9 cellular contexts compared by ENCODE assay signal in the genomic region with DNA sequence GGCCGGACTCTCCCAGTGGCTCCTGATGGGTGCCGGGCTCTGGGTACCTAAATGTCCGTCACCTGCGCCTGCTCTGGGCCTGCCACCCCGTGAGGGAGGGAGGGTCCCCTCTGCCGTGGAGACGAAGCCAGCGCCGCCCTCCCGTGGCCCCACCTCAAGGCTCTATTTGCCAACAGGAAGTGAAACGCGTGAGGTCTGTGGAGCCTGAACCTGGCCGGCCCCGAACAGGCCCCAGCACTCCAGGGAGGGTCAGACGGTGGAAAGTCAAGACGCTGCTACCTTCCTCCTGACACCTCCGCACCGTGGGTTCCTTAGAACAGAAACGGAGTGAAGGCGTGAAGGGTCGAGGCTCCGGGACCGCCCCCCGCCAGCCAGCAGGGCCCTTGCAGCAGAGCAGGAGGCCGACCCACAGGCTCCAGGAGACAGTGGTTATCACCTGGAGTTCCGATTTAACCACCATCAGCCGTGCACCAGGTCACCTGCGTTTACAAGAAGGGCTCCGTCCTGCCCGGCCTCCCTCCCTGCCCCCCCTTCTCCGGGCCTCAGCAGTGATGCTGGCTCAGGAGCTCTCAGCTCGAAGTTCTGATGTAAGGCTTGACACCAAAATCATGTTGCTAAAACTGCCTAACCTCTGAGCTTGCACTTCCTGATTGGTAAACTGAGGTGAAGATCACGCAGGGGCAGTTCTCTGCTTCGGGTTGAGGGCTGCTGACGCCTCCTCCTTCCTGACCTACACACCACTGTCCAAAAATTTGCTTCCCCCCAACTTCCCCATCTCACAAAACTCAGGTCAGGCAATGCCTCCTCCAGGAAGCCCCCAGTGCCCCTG. TPM values are rescaled to one million over a fixed set of nuclear protein-coding genes. Genes with fewer than 3 reads are reported as not detected.
DNase-seq lines count a peak whose midpoint lies in the region; ATAC-seq, FAIRE-seq and TF ChIP-seq lines count a peak whose summit lies in the region.
"Had no signal": no experiment of that assay in that cellular context is flagged by ENCODE, and none has a peak within 500 bp of the region (broad histone marks: within the 10 kb centered on the region; RNA-seq: fewer than 3 reads in every experiment).

No MANE protein-coding gene starts in this region.

- H3K27me3 ChIP-seq in AG04450 (ENCODE audit: control insufficient read depth, insufficient read depth, low read length): no peaks in the 10 kb centered on the region
- H3K27me3 ChIP-seq in K562 (ENCODE audit: control insufficient read depth in 2 of 2, insufficient read depth in 2 of 2, low read length in 2 of 2): no peaks in the 10 kb centered on the region
- H3K27me3 ChIP-seq in PC-9 (ENCODE audit: insufficient read depth, low read depth): no peaks in the 10 kb centered on the region
- no peaks in the 10 kb centered on the region for H3K27me3 ChIP-seq in GM23338 (ENCODE audit: insufficient read depth)
- H3K27me3 ChIP-seq: pancreas had no signal

- H2AFZ ChIP-seq in K562 (ENCODE audit: low read depth, low read length) (no peak overlapping the region), PC-9 (no peak overlapping the region), GM23338 (no peak overlapping the region)

- no peaks in the 10 kb centered on the region for H3K9me1 ChIP-seq in K562 (ENCODE audit: control insufficient read depth, insufficient read depth, low read length)

- no peak for TF ChIP-seq RAD21 in K562 (CRISPR knock-in tag; conservative IDR thresholded peaks at IDR 0.05 in 1 of 2, IDR thresholded peaks at IDR 0.05 in 1 of 2)

- no TSS peak for BruUV-seq in K562 (replicated peaks; lab: Mats Ljungman, UMichigan)
- no TSS peak for BruUV-seq in PC-9 (replicated peaks; lab: Mats Ljungman, UMichigan)

- no peaks in the 10 kb centered on the region for H3K9me3 Mint-ChIP-seq in GM23338

- intact Hi-C loops in K562 (cut with micrococcal nuclease) (no loop called here), PC-9 (cut with micrococcal nuclease; ENCODE audit: unreplicated experiment) (no loop called here)

- FAIRE-seq in K562 (lab: Jason Lieb, UNC): no peak
- FAIRE-seq: pancreas had no signal

- H3K9me2 ChIP-seq in PC-9 (ENCODE audit: insufficient read depth): no peaks in the 10 kb centered on the region
- H3K9me2 ChIP-seq in GM23338 (ENCODE audit: insufficient read depth): no peaks in the 10 kb centered on the region

- H3K79me2 ChIP-seq in K562 (ENCODE audit: control insufficient read depth, insufficient read depth, low read length) (no peaks in the 10 kb centered on the region), PC-9 (ENCODE audit: low read depth) (no peaks in the 10 kb centered on the region), GM23338 (replicated peaks; ENCODE audit: insufficient read depth) (no peaks in the 10 kb centered on the region)

- H4K20me1 ChIP-seq in K562 (replicated peaks; ENCODE audit: control insufficient read depth, insufficient read depth, low read length) (no peaks in the 10 kb centered on the region), PC-9 (ENCODE audit: insufficient read depth) (no peaks in the 10 kb centered on the region), GM23338 (replicated peaks; ENCODE audit: insufficient read depth) (no peaks in the 10 kb centered on the region; the same call in 1 of the 2 replicates)

- no peak for TF ChIP-seq EP300 in K562 (IDR thresholded peaks at IDR 0.05; ENCODE audit: low read length)

- in situ Hi-C loops in K562 (cut with MboI): no loop called here

- H3K4me2 ChIP-seq in K562 (ENCODE audit: insufficient read depth, low read length): no peak overlapping the region
- no peak overlapping the region for H3K4me2 ChIP-seq in PC-9
- no peak overlapping the region for H3K4me2 ChIP-seq in GM23338

- POLR2A ChIA-PET in AG04450 (lab: Yijun Ruan, JAX) (interaction anchor here (1.5 kb wide), 1 partner anchor 8 kb away, joined by 3 read pairs; no protein-coding TSS in a partner anchor), K562 (lab: Yijun Ruan, JAX) (interaction anchor here (0.7 kb wide), 1 partner anchor 317 kb away, joined by 3 read pairs; no protein-coding TSS in a partner anchor), PC-9 (lab: Charles Lee; ENCODE audit: unreplicated experiment) (no interaction called here)

- H3F3A ChIP-seq in PC-9 (ENCODE audit: insufficient read depth, low read depth) (no peaks in the 10 kb centered on the region; the same call in 1 of the 2 replicates), GM23338 (replicated peaks; ENCODE audit: low read depth) (no peaks in the 10 kb centered on the region)

- H3K4me3 Mint-ChIP-seq in GM23338: no peak overlapping the region

- H3K9me3 ChIP-seq in AG04450 (ENCODE audit: control insufficient read depth, insufficient read depth, low read length): peaks cover 3% of the 10 kb centered on the region; the same call in 1 of the 2 replicates
- no peaks in the 10 kb centered on the region for H3K9me3 ChIP-seq in K562 (replicated peaks; ENCODE audit: control insufficient read depth, insufficient read depth, low read depth, low read length)
- no peaks in the 10 kb centered on the region for H3K9me3 ChIP-seq in PC-9 (ENCODE audit: insufficient read depth, low read depth)
- H3K9me3 ChIP-seq: pancreas had no signal

- DNase-seq in AG04450 (ENCODE audit: low read depth, low spot score) (no peak), GM19238 (ENCODE audit: insufficient read length, low spot score) (peak; percentile 56), K562 (ENCODE audit: extremely low read depth in 1 of 4, low spot score in 3 of 4) (no peak), PC-9 (no peak), hypothalamus (lab: John Stamatoyannopoulos, UW) (no peak), GM23338 (ENCODE audit: low spot score) (no peak), NCI-H1930 (lab: John Stamatoyannopoulos, UW) (no peak)

- peaks cover 11% of the 10 kb centered on the region for H3K4me1 Mint-ChIP-seq in GM23338

- WGBS in K562 (ENCODE audit: insufficient coverage, low coverage, missing lambda C conversion rate): 95% methylated on average over 4 of the region's 35 CpGs

- peaks cover 2% of the 10 kb centered on the region; the same call in 1 of the 3 replicates for H3K36me3 Mint-ChIP-seq in GM23338 (ENCODE audit: low read depth)

- peaks cover 8% of the 10 kb centered on the region for H3K27me3 Mint-ChIP-seq in GM23338 (ENCODE audit: insufficient read depth, low read depth, poor library complexity)

- H3K27ac ChIP-seq in AG04450 (ENCODE audit: low read depth, low read length): peak overlapping the region; percentile 47
- no peak overlapping the region for H3K27ac ChIP-seq in K562 (ENCODE audit: extremely low read depth, low read depth, low read length)
- no peak overlapping the region for H3K27ac ChIP-seq in PC-9
- no peak overlapping the region for H3K27ac ChIP-seq in GM23338 (ENCODE audit: low read depth)
- H3K27ac ChIP-seq: pancreas had no signal

- no peak overlapping the region for H3K9ac ChIP-seq in K562 (ENCODE audit: insufficient read depth in 1 of 2, low read depth in 2 of 2, low read length in 2 of 2)

- TF ChIP-seq CTCF in AG04450 (IDR thresholded peaks at IDR 0.05; ENCODE audit: low read depth, low read length) (no peak), K562 (IDR thresholded peaks at IDR 0.05 in 2 of 3, conservative IDR thresholded peaks at IDR 0.05 in 1 of 3; ENCODE audit: insufficient read depth in 2 of 3, low read depth in 1 of 3, low read length in 3 of 3) (no peak), PC-9 (conservative IDR thresholded peaks at IDR 0.05) (no peak), GM23338 (conservative IDR thresholded peaks at IDR 0.05; ENCODE audit: low read depth in 2 of 2) (no peak)

- no peak for TF ChIP-seq POLR2A in K562 (conservative IDR thresholded peaks at IDR 0.05)

- peak; percentile 77 for ATAC-seq in HG02973 (IDR thresholded peaks at IDR 0.05; ENCODE audit: unreplicated experiment)
- ATAC-seq in K562: no peak
- ATAC-seq in GM23338: no peak; the same call in 2 of the 3 replicates

- H3K4me1 ChIP-seq in K562 (replicated peaks in 1 of 2; ENCODE audit: control insufficient read depth in 2 of 2, insufficient read depth in 2 of 2, low read length in 2 of 2) (peaks cover 0 to 34% of the 10 kb centered on the region in 2 experiments; a peak in 3 of 5 replicates), PC-9 (replicated peaks; ENCODE audit: insufficient read depth) (no peaks in the 10 kb centered on the region), GM23338 (ENCODE audit: insufficient read depth) (no peaks in the 10 kb centered on the region)
- H3K4me1 ChIP-seq: pancreas had no signal

- peaks cover 19% of the 10 kb centered on the region; the same call in 2 of the 3 replicates for H3K36me3 ChIP-seq in K562 (ENCODE audit: control insufficient read depth, insufficient read depth, low read length)
- no peaks in the 10 kb centered on the region for H3K36me3 ChIP-seq in PC-9 (ENCODE audit: low read depth)
- H3K36me3 ChIP-seq in GM23338 (ENCODE audit: insufficient read depth): no peaks in the 10 kb centered on the region
- H3K36me3 ChIP-seq: pancreas had no signal

- H3K27ac Mint-ChIP-seq in GM23338: no peak overlapping the region

- H3K4me3 ChIP-seq in AG04450 (ENCODE audit: low read depth, low read length) (no peak overlapping the region), K562 (no peak overlapping the region), PC-9 (no peak overlapping the region), GM23338 (no peak overlapping the region)
- H3K4me3 ChIP-seq: pancreas had no signal

- CTCF ChIA-PET in AG04450 (lab: Charles Lee) (interaction anchor here (0.6 to 1.2 kb wide), 3 partner anchors 103 to 242 kb away, joined by 3 read pairs; no protein-coding TSS in a partner anchor), K562 (lab: Yijun Ruan, JAX; ENCODE audit: low intra/inter-chr PET ratio) (no interaction called here), PC-9 (lab: Charles Lee) (no interaction called here)

RNA-seq across cellular contexts. Expression of a gene that starts 50.9 kb away (rescaled TPM):
- polyA plus RNA-seq in AG04450 (2011; rRNA removed) (0.35 and 0.51 TPM in 2 replicates), K562 (2011; rRNA removed) (not detected in 2 replicates), K562 (2014; fragmentation: Illumina TruSeq; extraction: Trizol) (0.06 and 0.10 TPM in 2 replicates), K562 (2014; fragmentation: Nextera tagmentation; extraction: Ambion mirVana) (not detected), K562 (2014; rRNA removed) (0.05 TPM in 2 replicates), GM23338 (2016; fragmentation: Nextera tagmentation; extraction: Ambion mirVana) (0.12 and 0.44 TPM in 2 replicates)
- 0.70 and 1.7 TPM in 2 replicates for polyA minus RNA-seq in AG04450 (2011; rRNA and poly(A)+ RNA removed)
- total RNA-seq in K562 (2011; cell fraction: chromatin; rRNA removed; ENCODE audit: low replicate concordance): 0.26 and 0.49 TPM in 2 replicates
- 0.13 and 0.33 TPM in 2 replicates for total RNA-seq in K562 (2011; cell fraction: nucleolus; rRNA removed)
- total RNA-seq in K562 (2011; cell fraction: nucleoplasm; rRNA removed): 0.22 and 0.23 TPM in 2 replicates
- total RNA-seq in K562 (2014; rRNA removed) (0.05 TPM in 1 of 2 replicates, not detected in the other), K562 (2014; rRNA removed; fragmentation: Illumina TruSeq; extraction: Trizol) (not detected in 2 replicates), K562 (2015; rRNA removed; fragmentation: Illumina TruSeq; extraction: Trizol) (0.04 TPM in 1 of 2 replicates, not detected in the other), K562 (2021) (0.13 and 0.24 TPM in 2 replicates), PC-9 (2021) (1.5 and 1.7 TPM in 2 replicates)
- polyA plus RNA-seq in K562 (2011; cell fraction: cytosol; rRNA removed): 0.03 and 0.06 TPM in 2 replicates
- polyA plus RNA-seq in K562 (2011; cell fraction: nucleus; rRNA removed): 0.11 TPM in 2 replicates
- 0.13 and 0.36 TPM in 2 replicates for polyA plus RNA-seq in K562 (2012)
- not detected in 2 replicates for polyA minus RNA-seq in K562 (2011; rRNA and poly(A)+ RNA removed)
- not detected in 2 replicates for polyA minus RNA-seq in K562 (2011; cell fraction: cytosol; rRNA and poly(A)+ RNA removed)
- polyA minus RNA-seq in K562 (2011; cell fraction: nucleus; rRNA and poly(A)+ RNA removed): 0.11 TPM in 1 of 2 replicates, not detected in the other
- 1.5 TPM in 1 of 2 replicates, not detected in the other for total RNA-seq in GM23338 (2014; rRNA removed; shearing (Covaris generic))
